ENCODE assay signal across 20 cellular contexts in genomic region chr16:72850021-72850420, GRCh38.
DNase-seq lines count a peak whose midpoint lies in the region; ATAC-seq, FAIRE-seq and TF ChIP-seq lines count a peak whose summit lies in the region.
"Had no signal": no experiment of that assay in that cellular context is flagged by ENCODE, and none has a peak within 500 bp of the region (broad histone marks: within the 10 kb centered on the region; RNA-seq: fewer than 3 reads in every experiment).

No MANE protein-coding gene starts in this region.

- TF ChIP-seq POLR2A in heart left ventricle (IDR thresholded peaks at IDR 0.05) (no peak), sigmoid colon (IDR thresholded peaks at IDR 0.05) (no peak), vagina (IDR thresholded peaks at IDR 0.05) (no peak)

- H3K36me3 ChIP-seq in heart left ventricle: no peaks in the 10 kb centered on the region
- H3K36me3 ChIP-seq in kidney (ENCODE audit: control insufficient read depth in 1 of 2, insufficient read depth in 2 of 2, low read length in 2 of 2): no peaks in the 10 kb centered on the region
- no peaks in the 10 kb centered on the region for H3K36me3 ChIP-seq in sigmoid colon
- H3K36me3 ChIP-seq in vagina: no peaks in the 10 kb centered on the region

- H3K9me3 ChIP-seq in heart left ventricle (no peaks in the 10 kb centered on the region), kidney (ENCODE audit: control insufficient read depth in 1 of 2, low read length in 2 of 2) (no peaks in the 10 kb centered on the region), sigmoid colon (no peaks in the 10 kb centered on the region), vagina (no peaks in the 10 kb centered on the region)

- H3K4me3 ChIP-seq in heart left ventricle (no peak overlapping the region), kidney (ENCODE audit: low read length in 2 of 2) (no peak overlapping the region), sigmoid colon (no peak overlapping the region), vagina (no peak overlapping the region)
- H3K4me3 ChIP-seq: GM12878 had no signal

- FAIRE-seq in kidney (lab: Jason Lieb, UNC): no peak
- FAIRE-seq: frontal cortex, GM12878 had no signal

- TF ChIP-seq EP300 in sigmoid colon (IDR thresholded peaks at IDR 0.05): no peak

- DNase-seq in heart left ventricle: no peak
- no peak for DNase-seq in Right ventricle myocardium superior
- DNase-seq in kidney: no peak
- no peak for DNase-seq in sigmoid colon
- no peak for DNase-seq in vagina (ENCODE audit: extremely low spot score in 2 of 2)
- no peak for DNase-seq in SIG-M5 (lab: John Stamatoyannopoulos, UW)
- DNase-seq in putamen (ENCODE audit: low spot score): no peak
- DNase-seq in NCI-H1694 (lab: John Stamatoyannopoulos, UW): no peak
- DNase-seq: 8988T; activated CD4-positive, alpha-beta T cell treated with anti-CD3 and anti-CD28 coated beads for 1 hour; C1 segment of cervical spinal cord; DMS 273 treated with DMSO at 0.1 percent for 48 hours; GDM1; mammary epithelial cell; NCI-H2107; NCI-H748 treated with DMSO at 0.1 percent for 48 hours; stimulated activated CD4-positive, alpha-beta T cell treated with anti-CD3 and anti-CD28 coated beads, Interleukin-1b, Interleukin-23, amount 100 ng/mL, for 48 hours; substantia nigra had no signal

- no peak for ATAC-seq in heart left ventricle
- ATAC-seq in Right ventricle myocardium superior (ENCODE audit: poor library complexity): no peak
- ATAC-seq: GM12878 had no signal

- H3K27ac ChIP-seq in heart left ventricle: peak overlapping the region; percentile 25 to 91 (median 70)
- H3K27ac ChIP-seq in kidney (ENCODE audit: low read depth in 2 of 2, low read length in 2 of 2): peak overlapping the region; percentile 59 to 74
- H3K27ac ChIP-seq in sigmoid colon: peak overlapping the region; percentile 40 to 79 (median 60)
- H3K27ac ChIP-seq in vagina: peak overlapping the region; percentile 54

- no peaks in the 10 kb centered on the region for H3K27me3 ChIP-seq in heart left ventricle
- H3K27me3 ChIP-seq in sigmoid colon: no peaks in the 10 kb centered on the region
- no peaks in the 10 kb centered on the region for H3K27me3 ChIP-seq in vagina

- TF ChIP-seq CTCF in heart left ventricle (IDR thresholded peaks at IDR 0.05) (no peak), kidney (IDR thresholded peaks at IDR 0.05; ENCODE audit: borderline replicate concordance, extremely low read depth, insufficient read depth) (no peak), sigmoid colon (IDR thresholded peaks at IDR 0.05) (no peak), vagina (IDR thresholded peaks at IDR 0.05) (no peak)

- intact Hi-C loops in heart left ventricle (cut with DNase I) (loop anchor here in 3 of 10 donors (5.0 to 10.0 kb wide), 2 partner anchors 85 to 87 kb away; no protein-coding TSS in a partner anchor), Right ventricle myocardium superior (cut with DNase I) (no loop called here), kidney (cut with DNase I) (no loop called here), sigmoid colon (cut with DNase I) (loop anchor here (5.0 kb wide), 1 partner anchor 67 kb away; no protein-coding TSS in a partner anchor), vagina (cut with DNase I) (loop anchor here (10.0 kb wide), 2 partner anchors 85 to 135 kb away; no protein-coding TSS in a partner anchor)

- H3K4me1 ChIP-seq in heart left ventricle (peaks cover 0 to 84% (median 48%) of the 10 kb centered on the region in 12 donors), kidney (ENCODE audit: control insufficient read depth in 1 of 2, insufficient read depth in 1 of 2, low read depth in 1 of 2, low read length in 2 of 2) (peaks cover 8 to 26% of the 10 kb centered on the region in 2 donors), sigmoid colon (peaks cover 0 to 54% (median 39%) of the 10 kb centered on the region in 4 donors), vagina (peaks cover 28% of the 10 kb centered on the region)

- 93 to 97% (median 95%) methylated on average over 4 of the region's 4 CpGs for WGBS in heart left ventricle, 4 donors
- 89 to 93% methylated on average over 4 of the region's 4 CpGs for WGBS in sigmoid colon, 2 donors

- H3K9ac ChIP-seq in kidney (ENCODE audit: low read length in 2 of 2): peak overlapping the region in 1 of 2 donors; percentile 22

Comparison
In these comparisons a context has a peak if more than half of its experiments do, and no peak if none do; other contexts are left out.
1. intact Hi-C loops: an anchor here in sigmoid colon (5.0 kb wide) and vagina (10.0 kb wide); none called in Right ventricle myocardium superior and kidney.